In genomic region chr2:200288670-200289429, GRCh38 we compare ENCODE assay signal across 18 cellular contexts. TPM values are rescaled to one million over a fixed set of nuclear protein-coding genes. Genes with fewer than 3 reads are reported as not detected.
DNase-seq lines count a peak whose midpoint lies in the region; ATAC-seq and TF ChIP-seq lines count a peak whose summit lies in the region.
"Had no signal": no experiment of that assay in that cellular context is flagged by ENCODE, and none has a peak within 500 bp of the region (broad histone marks: within the 10 kb centered on the region; RNA-seq: fewer than 3 reads in every experiment).

No MANE protein-coding gene starts in this region.

- dilution Hi-C loops in mammary epithelial cell (cut with HindIII; ENCODE audit: low sequenced_read_pairs), result no loop called here

- no peak for ATAC-seq in HG02852 (IDR thresholded peaks at IDR 0.05; ENCODE audit: unreplicated experiment)
- ATAC-seq: stimulated activated memory B cell treated with anti-CD40 and anti-IgM and Interleukin-4, amounts not matched to agents 10 μg/mL and 1 μg/mL and 100 μg/mL, for 72 hours had no signal

- no peak for TF ChIP-seq POLR2A in uterus (IDR thresholded peaks at IDR 0.05)

- BruUV-seq in mammary epithelial cell (replicated peaks; lab: Mats Ljungman, UMichigan), result TSS peak; percentile 88

- no peaks in the 10 kb centered on the region for H4K20me1 ChIP-seq in mammary epithelial cell (ENCODE audit: insufficient read depth, low read length)

- H3K9ac ChIP-seq in mammary epithelial cell (ENCODE audit: insufficient read depth, low read length), result no peak overlapping the region

- H3K36me3 ChIP-seq in mammary epithelial cell (ENCODE audit: insufficient read depth, low read length) (no peaks in the 10 kb centered on the region), uterus (no peaks in the 10 kb centered on the region)

- in situ Hi-C loops in mammary epithelial cell (cut with MboI; ENCODE audit: low sequenced_read_pairs in 2 of 2), result no loop called here

- H3K27ac ChIP-seq in 22Rv1, result peak overlapping the region; percentile 56
- H3K27ac ChIP-seq in mammary epithelial cell (ENCODE audit: insufficient read depth, low read depth, low read length), result no peak overlapping the region
- H3K27ac ChIP-seq in uterus, result no peak overlapping the region
- H3K27ac ChIP-seq: SK-N-MC had no signal

- no peaks in the 10 kb centered on the region for H3K27me3 ChIP-seq in mammary epithelial cell (ENCODE audit: insufficient read depth, low read length)
- H3K27me3 ChIP-seq in uterus, result no peaks in the 10 kb centered on the region

- H3K4me2 ChIP-seq in mammary epithelial cell (ENCODE audit: insufficient read depth, low read depth, low read length), result peak overlapping the region; percentile 2
- H3K4me2 ChIP-seq: smooth muscle cell had no signal

- peaks cover 14% of the 10 kb centered on the region for H3K4me1 ChIP-seq in mammary epithelial cell (ENCODE audit: insufficient read depth, low read length)
- no peaks in the 10 kb centered on the region for H3K4me1 ChIP-seq in uterus

- H3K79me2 ChIP-seq in mammary epithelial cell (ENCODE audit: insufficient read depth, low read length), result no peaks in the 10 kb centered on the region

- intact Hi-C loops in mammary epithelial cell (cut with micrococcal nuclease), result no loop called here
- intact Hi-C loops in uterus (cut with DNase I; ENCODE audit: low total_unique reads), result no loop called here

- TF ChIP-seq CTCF in 22Rv1 (IDR thresholded peaks at IDR 0.05) (no peak), mammary epithelial cell (conservative IDR thresholded peaks at IDR 0.05 in 1 of 2, IDR thresholded peaks at IDR 0.05 in 1 of 2; ENCODE audit: extremely low read depth in 1 of 2, insufficient read depth in 1 of 2, low read depth in 1 of 2, low read length in 2 of 2) (no peak), uterus (IDR thresholded peaks at IDR 0.05) (no peak)

- DNase-seq in HCEC 1CT (peak; percentile 74), mammary epithelial cell (peak; percentile 67), iris pigment epithelial cell (ENCODE audit: low read depth) (peak; percentile 76), uterus (no peak), putamen (ENCODE audit: low spot score) (no peak), SW 1271 (lab: John Stamatoyannopoulos, UW) (no peak)
- DNase-seq: activated CD4-positive, alpha-beta T cell treated with anti-CD3 and anti-CD28 coated beads, Interleukin-2, amount 10 ng/mL, durations not matched to agents 7 days and 5 days; activated T-cell treated with anti-CD3 and anti-CD28 coated beads, Interleukin-2, amount 50 U/mL, for 1 hour; endodermal cell; head of caudate nucleus; kidney glomerular epithelial cell; NCI-H146; occipital lobe had no signal

- H3K4me3 ChIP-seq in mammary epithelial cell (replicated peaks in 1 of 3; ENCODE audit: insufficient read depth in 1 of 3, low read depth in 2 of 3, low read length in 3 of 3) (no peak overlapping the region), uterus (no peak overlapping the region)
- H3K4me3 ChIP-seq: SK-N-MC, smooth muscle cell had no signal

- CTCF ChIA-PET in mammary epithelial cell (lab: Charles Lee; ENCODE audit: low non-redundant PET), result no interaction called here

- H2AFZ ChIP-seq in mammary epithelial cell (ENCODE audit: low read depth, low read length), result peak overlapping the region; percentile 22

- no peaks in the 10 kb centered on the region for H3K9me3 ChIP-seq in mammary epithelial cell (replicated peaks; ENCODE audit: insufficient read depth, low read length)
- no peaks in the 10 kb centered on the region for H3K9me3 ChIP-seq in uterus

- 68% methylated on average over 5 of the region's 5 CpGs for WGBS in mammary epithelial cell (ENCODE audit: low coverage, missing lambda C conversion rate)

RNA-seq across cellular contexts. Expression of gene SPATS2L, which starts 17.6 kb away (rescaled TPM):
- total RNA-seq in mammary epithelial cell (10 to 100 TPM; 60.0 to 98.2 TPM), uterus (10 to 100 TPM; 20.6 to 99.3 (median 73.1) TPM)
- 119 TPM for polyA plus RNA-seq in mammary epithelial cell
- polyA minus RNA-seq in mammary epithelial cell, result 87.0 TPM

Comparison
In these comparisons a context has a peak if more than half of its experiments do, and no peak if none do; other contexts are left out.
1. DNase-seq: peak in HCEC 1CT (single experiment), mammary epithelial cell (single experiment) and iris pigment epithelial cell (single experiment); none in uterus (0 of 2), putamen (single experiment) and SW 1271 (0 of 2).